In genomic region chr5:124744170-124744911, GRCh38 we compare ENCODE assay signal across 8 cellular contexts. TPM values are rescaled to one million over a fixed set of nuclear protein-coding genes. Genes with fewer than 3 reads are reported as not detected.
A peak's percentile ranks its signal among the peaks of the same experiment; 100 is the strongest.
DNase-seq lines count a peak whose midpoint lies in the region; ATAC-seq and TF ChIP-seq lines count a peak whose summit lies in the region.

No MANE protein-coding gene starts in this region.

- H3K27me3 ChIP-seq in SJCRH30 (no peaks in the 10 kb centered on the region), cardiac muscle cell (no peaks in the 10 kb centered on the region)
- H3K27me3 ChIP-seq in CD8-positive, alpha-beta T cell (ENCODE audit: insufficient read depth, low read length), result peaks cover 24% of the 10 kb centered on the region

- H3K9me3 ChIP-seq in SJCRH30 (replicated peaks), result no peaks in the 10 kb centered on the region
- H3K9me3 ChIP-seq in cardiac muscle cell (ENCODE audit: low read depth), result no peaks in the 10 kb centered on the region
- no peaks in the 10 kb centered on the region for H3K9me3 ChIP-seq in CD8-positive, alpha-beta T cell (ENCODE audit: low read length)

- H3K27ac Mint-ChIP-seq in CD8-positive, alpha-beta T cell, result no peak overlapping the region

- CTCF ChIA-PET in CD8-positive, alpha-beta T cell (lab: Charles Lee), result no interaction called here

- peaks cover 51% of the 10 kb centered on the region for H3K27me3 Mint-ChIP-seq in CD8-positive, alpha-beta T cell (ENCODE audit: low read depth)

- peaks cover 29% of the 10 kb centered on the region for H3K4me1 Mint-ChIP-seq in CD8-positive, alpha-beta T cell (ENCODE audit: low read depth)

- H3K4me3 Mint-ChIP-seq in CD8-positive, alpha-beta T cell, result no peak overlapping the region

- H3K4me1 ChIP-seq in SJCRH30 (peaks cover 20% of the 10 kb centered on the region), cardiac muscle cell (ENCODE audit: low read depth) (peaks cover 30% of the 10 kb centered on the region)
- H3K4me1 ChIP-seq in CD8-positive, alpha-beta T cell (ENCODE audit: insufficient read depth, low read length), result peaks cover 11% of the 10 kb centered on the region

- H3K27ac ChIP-seq in SJCRH30 (peak overlapping the region; percentile 67; the same call in 1 of the 2 replicates), cardiac muscle cell (peak overlapping the region; percentile 98)
- no peak overlapping the region for H3K27ac ChIP-seq in CD8-positive, alpha-beta T cell (ENCODE audit: low read depth, low read length)

- no peaks in the 10 kb centered on the region for H3K9me3 Mint-ChIP-seq in CD8-positive, alpha-beta T cell

- H3K36me3 Mint-ChIP-seq in CD8-positive, alpha-beta T cell, result no peaks in the 10 kb centered on the region

- ATAC-seq in CD8-positive, alpha-beta T cell, result no peak
- no peak for ATAC-seq in HG02981 (IDR thresholded peaks at IDR 0.05; ENCODE audit: unreplicated experiment)
- no peak for ATAC-seq in activated CD4-positive, CD25-positive, alpha-beta regulatory T cell treated with anti-CD3 and anti-CD28 coated beads, Interleukin-2, amount 50 U/mL, for 24 hours

- intact Hi-C loops in CD8-positive, alpha-beta T cell (cut with DNase I, micrococcal nuclease), result no loop called here

- POLR2A ChIA-PET in CD8-positive, alpha-beta T cell (lab: Charles Lee), result interaction anchor here (0.5 kb wide), 1 partner anchor 25 kb away, joined by 3 read pairs; no protein-coding TSS in a partner anchor

- H3K4me3 ChIP-seq in SJCRH30, result peak overlapping the region; percentile 64
- H3K4me3 ChIP-seq in cardiac muscle cell, result peak overlapping the region; percentile 97
- no peak overlapping the region for H3K4me3 ChIP-seq in CD8-positive, alpha-beta T cell (ENCODE audit: low read depth, low read length)

- H3K36me3 ChIP-seq in SJCRH30 (no peaks in the 10 kb centered on the region), cardiac muscle cell (no peaks in the 10 kb centered on the region)
- no peaks in the 10 kb centered on the region for H3K36me3 ChIP-seq in CD8-positive, alpha-beta T cell (ENCODE audit: insufficient read depth, low read length)

- TF ChIP-seq CTCF in cardiac muscle cell (IDR thresholded peaks at IDR 0.05; ENCODE audit: low read depth, low read length), result peak; percentile 10
- TF ChIP-seq CTCF in CD8-positive, alpha-beta T cell (IDR thresholded peaks at IDR 0.05), result no peak

- DNase-seq in EL (peak; percentile 34), SJCRH30 (no peak), cardiac muscle cell (ENCODE audit: low read depth in 1 of 2, low spot score in 1 of 2) (peak in 1 of 2 donors; percentile 51), pons (ENCODE audit: low spot score) (peak; percentile 74), NCI-H1436 (lab: John Stamatoyannopoulos, UW) (no peak)
- no peak for DNase-seq in CD8-positive, alpha-beta T cell

RNA-seq across cellular contexts. Expression of gene ZNF608, which starts 2.1 kb away (rescaled TPM):
- total RNA-seq in SJCRH30 (2014; rRNA removed; shearing (Covaris generic)), result 10.9 and 12.6 TPM in 2 replicates
- total RNA-seq in cardiac muscle cell, result 75.0 and 115 TPM in 2 replicates
- polyA plus RNA-seq in cardiac muscle cell, result 39.9 and 61.3 TPM in 2 replicates
- 1 to 10 TPM in 1 of 2 experiments, under 1 TPM in 1; 0.27 to 1.1 TPM for total RNA-seq in CD8-positive, alpha-beta T cell

Comparison
In these comparisons a context has a peak if more than half of its experiments do, and no peak if none do; other contexts are left out.
1. DNase-seq: peak in EL (single experiment) and pons (single experiment); none in SJCRH30 (0 of 2), CD8-positive, alpha-beta T cell (0 of 7) and NCI-H1436 (single experiment).